In genomic region chr2:188524519-188525113, GRCh38 we compare ENCODE assay signal across 8 cellular contexts.
DNase-seq lines count a peak whose midpoint lies in the region; ATAC-seq, FAIRE-seq and TF ChIP-seq lines count a peak whose summit lies in the region.

No MANE protein-coding gene starts in this region.

- in situ Hi-C loops in GM12878 (cut with MboI) = loop anchor here (5.0 kb wide), 1 partner anchor 888 kb away; no protein-coding TSS in a partner anchor

- POLR2A ChIA-PET in GM12878 (lab: Charles Lee) = no interaction called here

- peak; percentile 41 for FAIRE-seq in GM12878 (lab: Jason Lieb, UNC)

- H3K36me3 ChIP-seq in GM12878 (ENCODE audit: control insufficient read depth in 2 of 2, insufficient read depth in 2 of 2, low read length in 1 of 2) (no peaks in the 10 kb centered on the region), kidney epithelial cell (ENCODE audit: control insufficient read depth, insufficient read depth, low read length) (peaks cover 2% of the 10 kb centered on the region), suprapubic skin (no peaks in the 10 kb centered on the region)

- ATAC-seq in GM18519 (IDR thresholded peaks at IDR 0.05; ENCODE audit: low FRiP score, unreplicated experiment) (peak; percentile 78), HG03135 (IDR thresholded peaks at IDR 0.05; ENCODE audit: unreplicated experiment) (peak; percentile 65), GM12878 (peak; percentile 69; the same call in 2 of the 3 replicates)

- H3K9ac ChIP-seq in GM12878 (ENCODE audit: control insufficient read depth, insufficient read depth, low read length) = no peak overlapping the region

- H3K4me3 ChIP-seq in GM12878 (no peak overlapping the region), kidney epithelial cell (ENCODE audit: low read depth, low read length) (no peak overlapping the region), suprapubic skin (no peak overlapping the region)

- H3K4me1 ChIP-seq in GM12878 (ENCODE audit: control insufficient read depth, insufficient read depth, low read length) (no peaks in the 10 kb centered on the region), suprapubic skin (no peaks in the 10 kb centered on the region)

- 0% methylated on average over 2 of the region's 2 CpGs for WGBS in GM12878 (ENCODE audit: insufficient coverage, insufficient replicate concordance, low lambda C conversion rate, missing lambda C conversion rate)
- WGBS in suprapubic skin = 6% methylated on average over 2 of the region's 2 CpGs

- CTCF ChIA-PET in GM12878 (lab: Yijun Ruan, JAX) = interaction anchor here (0.6 to 6.9 kb wide), 18 partner anchors 10 to 1382 kb away, joined by 3 to 75 read pairs (median 4); no protein-coding TSS in a partner anchor

- DNase-seq in COLO829 (ENCODE audit: low spot score) (peak; percentile 50), NCI-H526 (lab: John Stamatoyannopoulos, UW) (peak; percentile 9 to 59), GM12878 (ENCODE audit: low read depth, low spot score) (no peak), kidney epithelial cell (ENCODE audit: low read depth) (no peak), suprapubic skin (ENCODE audit: low spot score in 2 of 2) (no peak), HPDE6-E6E7 (ENCODE audit: extremely low spot score) (no peak)

- no peak for TF ChIP-seq EP300 in GM12878 (IDR thresholded peaks at IDR 0.05; ENCODE audit: borderline replicate concordance in 1 of 2, control insufficient read depth in 1 of 2, low read depth in 2 of 2, low read length in 2 of 2)
- TF ChIP-seq EP300 in suprapubic skin (IDR thresholded peaks at IDR 0.05) = no peak

- BruUV-seq in GM12878 (replicated peaks; lab: Mats Ljungman, UMichigan) = no TSS peak

- TF ChIP-seq RAD21 in GM12878 (IDR thresholded peaks at IDR 0.05; ENCODE audit: insufficient read depth, low read depth, low read length) = peak; percentile 78

- H2AFZ ChIP-seq in GM12878 (ENCODE audit: control insufficient read depth, low read depth, low read length) = no peak overlapping the region

- intact Hi-C loops in GM12878 (cut with micrococcal nuclease; ENCODE audit: unreplicated experiment) = loop anchor here (2.0 to 5.0 kb wide), 3 partner anchors 454 to 763 kb away; no protein-coding TSS in a partner anchor

- peak; percentile 43 to 72 (median 53); a peak in 5 of 6 replicates for TF ChIP-seq CTCF in GM12878 (IDR thresholded peaks at IDR 0.05 in 2 of 3, conservative IDR thresholded peaks at IDR 0.05 in 1 of 3; ENCODE audit: control insufficient read depth in 2 of 3, extremely low read depth in 1 of 3, insufficient read depth in 1 of 3, low read depth in 3 of 3, low read length in 3 of 3)
- peak; percentile 65 for TF ChIP-seq CTCF in kidney epithelial cell (IDR thresholded peaks at IDR 0.05; ENCODE audit: insufficient read depth, low read length, poor library complexity, severe bottlenecking)
- peak; percentile 64 to 66 for TF ChIP-seq CTCF in suprapubic skin (IDR thresholded peaks at IDR 0.05)

- SMC1A ChIA-PET in GM12878 (lab: Charles Lee; ENCODE audit: uncharacterized antibody, unreplicated experiment) = interaction anchor here (0.6 to 9.6 kb wide), 11 partner anchors 10 to 1291 kb away, joined by 3 to 172 read pairs (median 3); no protein-coding TSS in a partner anchor

- H3K9me3 ChIP-seq in GM12878 (replicated peaks; ENCODE audit: control insufficient read depth, insufficient read depth, low read length) = no peaks in the 10 kb centered on the region; the same call in 2 of the 3 replicates
- H3K9me3 ChIP-seq in suprapubic skin = no peaks in the 10 kb centered on the region

- H3K27me3 ChIP-seq in GM12878 (replicated peaks in 1 of 2; ENCODE audit: control insufficient read depth in 2 of 2, insufficient read depth in 2 of 2, low read length in 1 of 2) = no peaks in the 10 kb centered on the region
- H3K27me3 ChIP-seq in kidney epithelial cell (ENCODE audit: control insufficient read depth, insufficient read depth, low read length) = no peaks in the 10 kb centered on the region
- no peaks in the 10 kb centered on the region for H3K27me3 ChIP-seq in suprapubic skin

- no peaks in the 10 kb centered on the region for H3K79me2 ChIP-seq in GM12878 (ENCODE audit: control insufficient read depth, insufficient read depth, low read length)

- H3K27ac ChIP-seq in GM12878 (ENCODE audit: control insufficient read depth, insufficient read depth) (no peak overlapping the region), suprapubic skin (no peak overlapping the region)

- H3K4me2 ChIP-seq in GM12878 (ENCODE audit: control insufficient read depth, insufficient read depth) = no peak overlapping the region

- no peaks in the 10 kb centered on the region for H4K20me1 ChIP-seq in GM12878 (ENCODE audit: control insufficient read depth, insufficient read depth)

- RAD21 ChIA-PET in GM12878 (lab: Charles Lee; ENCODE audit: unreplicated experiment) = interaction anchor here (0.5 to 7.8 kb wide), 14 partner anchors 10 to 916 kb away, joined by 3 to 88 read pairs (median 4); no protein-coding TSS in a partner anchor

- TF ChIP-seq POLR2A in GM12878 (IDR thresholded peaks at IDR 0.05; ENCODE audit: low read depth, low read length) (no peak), suprapubic skin (IDR thresholded peaks at IDR 0.05) (no peak)

TF ChIP-seq in GM12878, 131 proteins besides CTCF, POLR2A, EP300 and RAD21:
- no peak for TF ChIP-seq ZBTB33 (IDR thresholded peaks at IDR 0.05)
- peak; percentile 42; the same call in 1 of the 2 replicates for TF ChIP-seq SMC3 (IDR thresholded peaks at IDR 0.05; ENCODE audit: borderline replicate concordance, low read length)

Comparison
In these comparisons a context has a peak if more than half of its experiments do, and no peak if none do; other contexts are left out.
1. DNase-seq: peak in COLO829 (single experiment) and NCI-H526 (2 of 2); none in GM12878 (single experiment), kidney epithelial cell (single experiment), suprapubic skin (0 of 2) and HPDE6-E6E7 (single experiment).
2. Peak in every context shown above with its lines, with median percentiles within 50 percentile points of each other: ATAC-seq and CTCF ChIP-seq.